ENCODE assay signal across 1 cellular context in genomic region chr1:176705585-176705984, GRCh38.
TF ChIP-seq lines count a peak whose summit lies in the region.

No MANE protein-coding gene starts in this region.

TF ChIP-seq in K562, 482 proteins besides CTCF, POLR2A, EP300 and RAD21 (continued from another document):
- no peak for TF ChIP-seq ZNF398 (CRISPR knock-in tag; IDR thresholded peaks at IDR 0.05)
- TF ChIP-seq TAF15 (IDR thresholded peaks at IDR 0.05; ENCODE audit: low read depth, low read length): no peak
- TF ChIP-seq ATF3 (IDR thresholded peaks at IDR 0.05): no peak
- no peak for TF ChIP-seq ATF3 (CRISPR knock-in tag; conservative IDR thresholded peaks at IDR 0.05)
- TF ChIP-seq JUND (IDR thresholded peaks at IDR 0.05; ENCODE audit: borderline replicate concordance, low read depth, low read length): no peak
- TF ChIP-seq JUND (tag; IDR thresholded peaks at IDR 0.05; ENCODE audit: borderline replicate concordance, low read depth, low read length): no peak
- no peak for TF ChIP-seq CTBP1 (IDR thresholded peaks at IDR 0.05; ENCODE audit: borderline replicate concordance)
- TF ChIP-seq ZNF644 (tag; IDR thresholded peaks at IDR 0.05; ENCODE audit: low read depth): no peak
- TF ChIP-seq MITF (IDR thresholded peaks at IDR 0.05): no peak
- no peak for TF ChIP-seq YY1 (IDR thresholded peaks at IDR 0.05; ENCODE audit: borderline replicate concordance in 1 of 3, control insufficient read depth in 1 of 3, extremely low read depth in 1 of 3, insufficient read depth in 3 of 3, insufficient read length in 1 of 3, insufficient replicate concordance in 2 of 3, low read depth in 1 of 3, low read length in 2 of 3)
- no peak for TF ChIP-seq ELK1 (CRISPR knock-in tag; IDR thresholded peaks at IDR 0.05)
- no peak for TF ChIP-seq ZBTB40 (IDR thresholded peaks at IDR 0.05)
- TF ChIP-seq ZBTB40 (CRISPR knock-in tag; IDR thresholded peaks at IDR 0.05): no peak
